19 cellular contexts compared by ENCODE assay signal in the genomic region with DNA sequence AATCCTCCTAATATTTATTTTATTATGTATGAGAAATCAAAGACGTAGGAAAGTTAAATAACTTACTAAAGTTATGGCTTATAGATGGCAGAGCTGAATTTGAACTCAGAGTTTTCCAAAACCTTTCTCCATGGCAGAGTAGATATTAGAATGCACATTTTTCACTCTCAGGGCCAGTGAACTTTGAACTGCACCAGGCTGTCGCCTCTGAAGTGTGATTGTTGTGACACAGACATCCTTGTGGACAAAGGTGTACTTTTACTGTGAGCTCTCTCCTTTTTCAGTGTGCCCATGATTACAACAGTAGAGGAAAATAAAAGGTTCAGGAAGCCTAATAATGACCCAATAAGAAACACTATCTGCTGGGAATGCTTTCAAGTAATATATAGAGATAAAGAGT. TPM values are rescaled to one million over a fixed set of nuclear protein-coding genes. Genes with fewer than 3 reads are reported as not detected.
DNase-seq lines count a peak whose midpoint lies in the region; FAIRE-seq and TF ChIP-seq lines count a peak whose summit lies in the region.
"Had no signal": no experiment of that assay in that cellular context is flagged by ENCODE, and none has a peak within 500 bp of the region (broad histone marks: within the 10 kb centered on the region; RNA-seq: fewer than 3 reads in every experiment).

No MANE protein-coding gene starts in this region.

- H3K9me3 ChIP-seq in stomach smooth muscle (ENCODE audit: control insufficient read depth in 2 of 2, low read length in 2 of 2), result no peaks in the 10 kb centered on the region
- H3K9me3 ChIP-seq: heart left ventricle, psoas muscle had no signal

- CTCF ChIA-PET in HEK293T (lab: Yijun Ruan, JAX), result interaction anchor here (5.0 kb wide), 1 partner anchor 61 kb away, joined by 54 read pairs; no protein-coding TSS in a partner anchor

- H3K27ac Mint-ChIP-seq in chondrocyte (ENCODE audit: unreplicated experiment) (peak overlapping the region; percentile 85), mesothelial cell of epicardium (peak overlapping the region; percentile 75)
- H3K27ac Mint-ChIP-seq: activated naive CD8-positive, alpha-beta T cell treated with anti-CD3 and anti-CD28 coated beads, Interleukin-2, amount 10 ng/mL, durations not matched to agents 7 days and 5 days; WTC11 had no signal

- H3K27me3 ChIP-seq in stomach smooth muscle (ENCODE audit: control insufficient read depth in 1 of 2, insufficient read depth in 2 of 2, low read length in 2 of 2), result no peaks in the 10 kb centered on the region
- H3K27me3 ChIP-seq: heart left ventricle had no signal

- H3K4me1 Mint-ChIP-seq in chondrocyte (ENCODE audit: low read depth) (peaks cover 72% of the 10 kb centered on the region), mesothelial cell of epicardium (peaks cover 52% of the 10 kb centered on the region)

- no peaks in the 10 kb centered on the region for H3K9me3 Mint-ChIP-seq in chondrocyte (ENCODE audit: low read depth)
- no peaks in the 10 kb centered on the region for H3K9me3 Mint-ChIP-seq in mesothelial cell of epicardium

- H3K36me3 ChIP-seq in stomach smooth muscle (ENCODE audit: control insufficient read depth in 2 of 2, insufficient read depth in 2 of 2, low read length in 2 of 2), result no peaks in the 10 kb centered on the region

- DNase-seq in HuH-7.5 (ENCODE audit: low spot score) (peak; percentile 63), chondrocyte (ENCODE audit: low spot score) (no peak), mesothelial cell of epicardium (ENCODE audit: low spot score in 2 of 2, unreplicated experiment in 2 of 2) (no peak), HEK293T (ENCODE audit: extremely low spot score) (no peak), urothelium cell line (ENCODE audit: low spot score) (no peak), T-helper 1 cell (no peak)
- DNase-seq: activated naive CD8-positive, alpha-beta T cell treated with anti-CD3 and anti-CD28 coated beads, Interleukin-2, amount 10 ng/mL, durations not matched to agents 7 days and 5 days; H9; heart left ventricle; NCI-H2107; NCI-H446 treated with DMSO at 0.1 percent for 48 hours; psoas muscle; stimulated activated CD4-positive, alpha-beta T cell treated with anti-CD3 and anti-CD28 coated beads, Interleukin-2, amount 100 ng/mL, for 24 hours; T-helper 9 cell had no signal

- FAIRE-seq in urothelium cell line (lab: Jason Lieb, UNC), result no peak

- no peak overlapping the region for H3K9ac ChIP-seq in stomach smooth muscle (ENCODE audit: low read length in 2 of 2)

- no peaks in the 10 kb centered on the region for H3K27me3 Mint-ChIP-seq in chondrocyte (ENCODE audit: low read depth)
- no peaks in the 10 kb centered on the region for H3K27me3 Mint-ChIP-seq in mesothelial cell of epicardium (ENCODE audit: low read depth)
- H3K27me3 Mint-ChIP-seq: activated naive CD8-positive, alpha-beta T cell treated with anti-CD3 and anti-CD28 coated beads, Interleukin-2, amount 10 ng/mL, durations not matched to agents 7 days and 5 days had no signal

- H3K27ac ChIP-seq in stomach smooth muscle (ENCODE audit: low read length), result peak overlapping the region; percentile 68
- H3K27ac ChIP-seq: psoas muscle had no signal

- H3K4me3 Mint-ChIP-seq in chondrocyte (ENCODE audit: unreplicated experiment) (no peak overlapping the region), mesothelial cell of epicardium (no peak overlapping the region)
- H3K4me3 Mint-ChIP-seq: activated naive CD8-positive, alpha-beta T cell treated with anti-CD3 and anti-CD28 coated beads, Interleukin-2, amount 10 ng/mL, durations not matched to agents 7 days and 5 days; CD14-positive monocyte; H9; WTC11 had no signal

- peaks cover 17% of the 10 kb centered on the region for H3K4me1 ChIP-seq in stomach smooth muscle (ENCODE audit: control insufficient read depth, insufficient read depth, low read length)
- H3K4me1 ChIP-seq: psoas muscle had no signal

- H3K36me3 Mint-ChIP-seq in chondrocyte (ENCODE audit: low read depth), result peaks cover 16% of the 10 kb centered on the region
- H3K36me3 Mint-ChIP-seq in mesothelial cell of epicardium, result peaks cover 25% of the 10 kb centered on the region

- POLR2A ChIA-PET in HEK293T (lab: Yijun Ruan, JAX), result no interaction called here

- H3K4me3 ChIP-seq in stomach smooth muscle (ENCODE audit: low read length in 2 of 2), result no peak overlapping the region
- H3K4me3 ChIP-seq: heart left ventricle, psoas muscle, smooth muscle cell had no signal

- TF ChIP-seq CTCF in chondrocyte (IDR thresholded peaks at IDR 0.05) (no peak), mesothelial cell of epicardium (IDR thresholded peaks at IDR 0.05; ENCODE audit: unreplicated experiment) (no peak)

TF ChIP-seq in HEK293T, 16 proteins besides CTCF, POLR2A, EP300 and RAD21:
- TF ChIP-seq, protein P1, sequence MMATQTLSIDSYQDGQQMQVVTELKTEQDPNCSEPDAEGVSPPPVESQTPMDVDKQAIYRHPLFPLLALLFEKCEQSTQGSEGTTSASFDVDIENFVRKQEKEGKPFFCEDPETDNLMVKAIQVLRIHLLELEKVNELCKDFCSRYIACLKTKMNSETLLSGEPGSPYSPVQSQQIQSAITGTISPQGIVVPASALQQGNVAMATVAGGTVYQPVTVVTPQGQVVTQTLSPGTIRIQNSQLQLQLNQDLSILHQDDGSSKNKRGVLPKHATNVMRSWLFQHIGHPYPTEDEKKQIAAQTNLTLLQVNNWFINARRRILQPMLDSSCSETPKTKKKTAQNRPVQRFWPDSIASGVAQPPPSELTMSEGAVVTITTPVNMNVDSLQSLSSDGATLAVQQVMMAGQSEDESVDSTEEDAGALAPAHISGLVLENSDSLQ (IDR thresholded peaks at IDR 0.05), result no peak
- TF ChIP-seq NFRKB (IDR thresholded peaks at IDR 0.05) (no peak), SP1 (IDR thresholded peaks at IDR 0.05) (no peak), CTBP1 (IDR thresholded peaks at IDR 0.05; ENCODE audit: borderline replicate concordance) (no peak), HDGF (IDR thresholded peaks at IDR 0.05; ENCODE audit: borderline replicate concordance) (no peak), SUZ12 (IDR thresholded peaks at IDR 0.05) (no peak), ELF4 (IDR thresholded peaks at IDR 0.05) (no peak), FOXA1 (IDR thresholded peaks at IDR 0.05) (no peak), ZNF384 (IDR thresholded peaks at IDR 0.05) (no peak), TARDBP (IDR thresholded peaks at IDR 0.05) (no peak), FOXM1 (IDR thresholded peaks at IDR 0.05; ENCODE audit: borderline replicate concordance) (no peak), LEF1 (IDR thresholded peaks at IDR 0.05; ENCODE audit: borderline replicate concordance) (no peak), FOXK2 (IDR thresholded peaks at IDR 0.05) (no peak), BHLHE40 (IDR thresholded peaks at IDR 0.05; ENCODE audit: borderline replicate concordance) (no peak)

RNA-seq across cellular contexts. Expression of gene TES, which starts 29.1 kb away (rescaled TPM):
- total RNA-seq in chondrocyte (157 to 261 TPM (median 247 TPM) in 3 replicates), mesothelial cell of epicardium (131 to 146 TPM (median 137 TPM) in 3 replicates)
- total RNA-seq: OCI-LY7 had no signal
